Comparison of ENCODE assay signal across 9 cellular contexts in the genomic region with DNA sequence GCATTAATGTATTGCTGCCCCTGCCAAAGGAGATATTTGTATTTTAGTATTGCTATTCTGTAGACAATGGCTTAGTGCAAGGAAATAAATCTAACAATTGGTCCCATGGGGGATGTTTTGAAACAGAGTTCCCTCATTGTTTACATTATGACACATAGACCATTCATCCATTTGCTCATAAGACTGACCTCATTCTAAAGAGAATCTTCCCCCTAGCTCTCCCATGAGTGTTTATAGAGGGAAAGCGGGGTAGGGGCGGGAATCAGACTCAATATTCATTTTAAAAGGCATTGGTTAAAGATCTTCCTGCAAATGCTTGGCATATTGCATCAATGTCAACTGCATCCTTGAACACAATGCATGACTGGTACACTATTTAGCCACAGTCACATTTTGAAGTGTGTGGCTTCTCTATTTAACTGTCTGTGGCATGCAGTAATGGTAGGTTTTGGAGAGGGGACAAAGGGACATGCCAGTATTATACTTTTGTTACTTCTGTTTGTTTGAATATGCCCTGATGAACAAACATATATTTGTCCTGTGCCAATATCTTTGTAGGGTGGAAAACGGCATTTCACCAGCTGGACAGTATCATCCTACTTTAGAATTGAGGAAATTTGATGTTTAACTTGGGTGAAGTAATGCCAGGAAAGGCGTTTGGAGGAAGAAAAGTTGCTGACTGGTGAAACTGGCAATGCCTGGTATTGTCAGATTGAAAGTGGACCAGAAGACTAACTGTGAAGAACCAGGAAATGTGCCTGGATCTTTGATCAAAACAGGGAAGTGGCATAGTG.
DNase-seq lines count a peak whose midpoint lies in the region; ATAC-seq and TF ChIP-seq lines count a peak whose summit lies in the region.
"Had no signal": no experiment of that assay in that cellular context is flagged by ENCODE, and none has a peak within 500 bp of the region (broad histone marks: within the 10 kb centered on the region; RNA-seq: fewer than 3 reads in every experiment).

No MANE protein-coding gene starts in this region.

- no peak overlapping the region for H3K4me3 Mint-ChIP-seq in activated CD8-positive, alpha-beta T cell treated with anti-CD3 and anti-CD28 coated beads for 36 hours

- H3K4me3 ChIP-seq in astrocyte of the cerebellum (ENCODE audit: low read depth, low read length) (no peak overlapping the region), left lung (no peak overlapping the region)

- no peaks in the 10 kb centered on the region for H3K9me3 ChIP-seq in left lung

- no peak overlapping the region for H3K27ac ChIP-seq in left lung

- peaks cover 2% of the 10 kb centered on the region for H3K27me3 Mint-ChIP-seq in activated CD8-positive, alpha-beta T cell treated with anti-CD3 and anti-CD28 coated beads for 36 hours

- H3K4me1 ChIP-seq in left lung: no peaks in the 10 kb centered on the region

- intact Hi-C loops in left lung (cut with DNase I): no loop called here
- intact Hi-C loops in activated CD8-positive, alpha-beta T cell treated with anti-CD3 and anti-CD28 coated beads for 36 hours (cut with micrococcal nuclease): no loop called here

- peak; percentile 36 for ATAC-seq in left lung
- ATAC-seq in activated CD8-positive, alpha-beta T cell treated with anti-CD3 and anti-CD28 coated beads for 36 hours: no peak

- POLR2A ChIA-PET in activated CD8-positive, alpha-beta T cell treated with anti-CD3 and anti-CD28 coated beads for 36 hours (lab: Charles Lee): no interaction called here

- DNase-seq in COLO668 (lab: John Stamatoyannopoulos, UW; ENCODE audit: unreplicated experiment) (peak; percentile 32), LoVo (ENCODE audit: low spot score) (peak; percentile 61), astrocyte of the cerebellum (ENCODE audit: low read depth) (peak; percentile 79), left lung (no peak), midbrain (lab: John Stamatoyannopoulos, UW) (no peak), NCI-H1092 treated with DMSO at 0.1 percent for 48 hours (lab: John Stamatoyannopoulos, UW) (no peak), NCI-H146 treated with DMSO at 0.1 percent for 48 hours (lab: John Stamatoyannopoulos, UW; ENCODE audit: unreplicated experiment) (no peak)
- no peak for DNase-seq in activated CD8-positive, alpha-beta T cell treated with anti-CD3 and anti-CD28 coated beads for 36 hours
- DNase-seq: NCI-H446 treated with DMSO at 0.1 percent for 48 hours had no signal

- H3K27me3 ChIP-seq in left lung: no peaks in the 10 kb centered on the region

- no peaks in the 10 kb centered on the region for H3K4me1 Mint-ChIP-seq in activated CD8-positive, alpha-beta T cell treated with anti-CD3 and anti-CD28 coated beads for 36 hours (ENCODE audit: low read depth)

- no peaks in the 10 kb centered on the region for H3K36me3 ChIP-seq in left lung

- TF ChIP-seq CTCF in astrocyte of the cerebellum (IDR thresholded peaks at IDR 0.05; ENCODE audit: low read depth, low read length, missing control alignments) (no peak), left lung (IDR thresholded peaks at IDR 0.05) (no peak)
- TF ChIP-seq CTCF in activated CD8-positive, alpha-beta T cell treated with anti-CD3 and anti-CD28 coated beads for 36 hours (IDR thresholded peaks at IDR 0.05): no peak

- in situ Hi-C loops in astrocyte of the cerebellum (cut with HindIII; ENCODE audit: low sequenced_read_pairs): no loop called here

- H3K36me3 Mint-ChIP-seq in activated CD8-positive, alpha-beta T cell treated with anti-CD3 and anti-CD28 coated beads for 36 hours (ENCODE audit: low read depth): no peaks in the 10 kb centered on the region

- CTCF ChIA-PET in activated CD8-positive, alpha-beta T cell treated with anti-CD3 and anti-CD28 coated beads for 36 hours (lab: Charles Lee): no interaction called here

- peaks cover 1% of the 10 kb centered on the region for H3K9me3 Mint-ChIP-seq in activated CD8-positive, alpha-beta T cell treated with anti-CD3 and anti-CD28 coated beads for 36 hours

- H3K27ac Mint-ChIP-seq in activated CD8-positive, alpha-beta T cell treated with anti-CD3 and anti-CD28 coated beads for 36 hours: no peak overlapping the region

Comparison
In these comparisons a context has a peak if more than half of its experiments do, and no peak if none do; other contexts are left out.
1. DNase-seq: peak in COLO668 (single experiment), LoVo (single experiment) and astrocyte of the cerebellum (single experiment); none in left lung (0 of 2), midbrain (single experiment), activated CD8-positive, alpha-beta T cell treated with anti-CD3 and anti-CD28 coated beads for 36 hours (single experiment), NCI-H1092 treated with DMSO at 0.1 percent for 48 hours (single experiment) and NCI-H146 treated with DMSO at 0.1 percent for 48 hours (single experiment).